ENCODE assay signal across 10 cellular contexts in genomic region chr4:163663454-163664225, GRCh38.
DNase-seq lines count a peak whose midpoint lies in the region; ATAC-seq and FAIRE-seq lines count a peak whose summit lies in the region.
"Had no signal": no experiment of that assay in that cellular context is flagged by ENCODE, and none has a peak within 500 bp of the region (broad histone marks: within the 10 kb centered on the region; RNA-seq: fewer than 3 reads in every experiment).

No MANE protein-coding gene starts in this region.

- H3K23ac ChIP-seq in neuronal stem cell (ENCODE audit: low read depth, low read length, poor library complexity) = no peak overlapping the region

- H3K9me3 ChIP-seq in Karpas-422 (ENCODE audit: low read length) = no peaks in the 10 kb centered on the region
- no peaks in the 10 kb centered on the region for H3K9me3 ChIP-seq in neuronal stem cell (replicated peaks in 1 of 2; ENCODE audit: control insufficient read depth in 2 of 2, insufficient read depth in 1 of 2, low read depth in 1 of 2, low read length in 2 of 2)

- H3K9ac ChIP-seq in Karpas-422 (ENCODE audit: low read length) (peak overlapping the region; percentile 10), neuronal stem cell (ENCODE audit: low read depth, low read length, poor library complexity) (no peak overlapping the region)

- no peak overlapping the region for H2BK5ac ChIP-seq in neuronal stem cell (ENCODE audit: low read length)

- H4K8ac ChIP-seq in neuronal stem cell (ENCODE audit: low read depth, low read length) = no peak overlapping the region

- H3K36me3 ChIP-seq in Karpas-422 (ENCODE audit: insufficient read depth, low read length) (no peaks in the 10 kb centered on the region), neuronal stem cell (replicated peaks in 1 of 2; ENCODE audit: control insufficient read depth in 2 of 2, insufficient read depth in 2 of 2, low read length in 2 of 2) (no peaks in the 10 kb centered on the region)

- DNase-seq in ACHN (peak; percentile 20), Karpas-422 (peak; percentile 86), left cardiac atrium (no peak), neuronal stem cell (ENCODE audit: low spot score) (no peak), frontal cortex (ENCODE audit: low spot score in 2 of 2) (no peak)
- no peak for DNase-seq in NK-92 treated with Interleukin-12 subunit alpha and Interleukin-12 subunit beta, amount 100 ng/mL, for 24 hours (lab: John Stamatoyannopoulos, UW)
- DNase-seq: anterior cingulate cortex, foreskin keratinocyte had no signal

- H3K4me3 ChIP-seq in Karpas-422 (ENCODE audit: low read length) = 0 out of 2 replicates have a peak overlapping the region, but pooled peaks have one; percentile 0
- no peak overlapping the region for H3K4me3 ChIP-seq in neuronal stem cell (ENCODE audit: low read length in 2 of 2)

- no peak overlapping the region for H3K4ac ChIP-seq in neuronal stem cell (ENCODE audit: low read length)

- H3K27ac ChIP-seq in Karpas-422 (ENCODE audit: low read length) = peak overlapping the region; percentile 65
- H3K27ac ChIP-seq in neuronal stem cell (replicated peaks; ENCODE audit: low read length) = no peak overlapping the region
- H3K27ac ChIP-seq: foreskin keratinocyte had no signal

- H2BK12ac ChIP-seq in neuronal stem cell (ENCODE audit: low read length) = no peak overlapping the region

- H3K4me1 ChIP-seq in Karpas-422 (ENCODE audit: low read length) (peaks cover 42% of the 10 kb centered on the region), neuronal stem cell (ENCODE audit: control insufficient read depth in 2 of 2, insufficient read depth in 1 of 2, low read depth in 1 of 2, low read length in 2 of 2) (no peaks in the 10 kb centered on the region)
- H3K4me1 ChIP-seq: foreskin keratinocyte had no signal

- H3K14ac ChIP-seq in neuronal stem cell (ENCODE audit: low read length) = no peak overlapping the region

- H4K20me1 ChIP-seq in Karpas-422 (ENCODE audit: insufficient read depth, low read depth, low read length) = no peaks in the 10 kb centered on the region

- no peaks in the 10 kb centered on the region for H3K79me2 ChIP-seq in Karpas-422 (ENCODE audit: low read length)

- intact Hi-C loops in left cardiac atrium (cut with DNase I) = no loop called here

- H2AK5ac ChIP-seq in neuronal stem cell (ENCODE audit: low read depth, low read length) = no peak overlapping the region

- H3K27me3 ChIP-seq in Karpas-422 (ENCODE audit: low read length) (no peaks in the 10 kb centered on the region), neuronal stem cell (ENCODE audit: control insufficient read depth in 3 of 3, insufficient read depth in 3 of 3, low read depth in 1 of 3, low read length in 3 of 3) (no peaks in the 10 kb centered on the region)
- H3K27me3 ChIP-seq: foreskin keratinocyte had no signal

- WGBS in neuronal stem cell (ENCODE audit: extremely low coverage in 2 of 2, insufficient read length in 2 of 2, insufficient replicate concordance in 1 of 2), 2 donors = no CpG with 5 or more reads among the region's 5 CpGs

- H3K4me2 ChIP-seq in Karpas-422 (ENCODE audit: low read depth, low read length, poor library complexity, severe bottlenecking) (peak overlapping the region; percentile 29), neuronal stem cell (ENCODE audit: insufficient read depth, low read length, poor library complexity, severe bottlenecking) (no peak overlapping the region)

- no peak for FAIRE-seq in frontal cortex (lab: Jason Lieb, UNC)

- H2BK15ac ChIP-seq in neuronal stem cell (ENCODE audit: low read length) = no peak overlapping the region

- H2BK120ac ChIP-seq in neuronal stem cell (ENCODE audit: low read depth, low read length) = no peak overlapping the region

- no peaks in the 10 kb centered on the region for H3K79me1 ChIP-seq in neuronal stem cell (ENCODE audit: low read depth, low read length)

- H4K91ac ChIP-seq in neuronal stem cell (ENCODE audit: low read depth, low read length, poor library complexity) = no peak overlapping the region

- in situ Hi-C loops in ACHN (cut with HindIII; ENCODE audit: low pct_ligation_motif_present, low pct_unique_long_range_greater_than_20kb, low sequenced_read_pairs) = no loop called here

- ATAC-seq in GM18907 (IDR thresholded peaks at IDR 0.05; ENCODE audit: unreplicated experiment) (peak; percentile 84), HG02759 (IDR thresholded peaks at IDR 0.05; ENCODE audit: unreplicated experiment) (peak; percentile 76), left cardiac atrium (no peak)
- ATAC-seq: foreskin keratinocyte had no signal

- H2AFZ ChIP-seq in Karpas-422 (ENCODE audit: low read length) (peak overlapping the region; percentile 11), neuronal stem cell (ENCODE audit: low read length) (no peak overlapping the region)

- H3K18ac ChIP-seq in neuronal stem cell (ENCODE audit: low read length) = no peak overlapping the region

- H3K9me2 ChIP-seq in Karpas-422 (replicated peaks; ENCODE audit: insufficient read depth, low read length) = no peaks in the 10 kb centered on the region

Comparison
In these comparisons a context has a peak if more than half of its experiments do, and no peak if none do; other contexts are left out.
1. DNase-seq: peak in ACHN (single experiment) and Karpas-422 (single experiment); none in NK-92 treated with Interleukin-12 subunit alpha and Interleukin-12 subunit beta, amount 100 ng/mL, for 24 hours (single experiment), left cardiac atrium (single experiment), neuronal stem cell (single experiment) and frontal cortex (0 of 2).
2. ATAC-seq: peak in GM18907 (single experiment) and HG02759 (single experiment); none in left cardiac atrium (0 of 2).